18 cellular contexts compared by ENCODE assay signal in the genomic region with DNA sequence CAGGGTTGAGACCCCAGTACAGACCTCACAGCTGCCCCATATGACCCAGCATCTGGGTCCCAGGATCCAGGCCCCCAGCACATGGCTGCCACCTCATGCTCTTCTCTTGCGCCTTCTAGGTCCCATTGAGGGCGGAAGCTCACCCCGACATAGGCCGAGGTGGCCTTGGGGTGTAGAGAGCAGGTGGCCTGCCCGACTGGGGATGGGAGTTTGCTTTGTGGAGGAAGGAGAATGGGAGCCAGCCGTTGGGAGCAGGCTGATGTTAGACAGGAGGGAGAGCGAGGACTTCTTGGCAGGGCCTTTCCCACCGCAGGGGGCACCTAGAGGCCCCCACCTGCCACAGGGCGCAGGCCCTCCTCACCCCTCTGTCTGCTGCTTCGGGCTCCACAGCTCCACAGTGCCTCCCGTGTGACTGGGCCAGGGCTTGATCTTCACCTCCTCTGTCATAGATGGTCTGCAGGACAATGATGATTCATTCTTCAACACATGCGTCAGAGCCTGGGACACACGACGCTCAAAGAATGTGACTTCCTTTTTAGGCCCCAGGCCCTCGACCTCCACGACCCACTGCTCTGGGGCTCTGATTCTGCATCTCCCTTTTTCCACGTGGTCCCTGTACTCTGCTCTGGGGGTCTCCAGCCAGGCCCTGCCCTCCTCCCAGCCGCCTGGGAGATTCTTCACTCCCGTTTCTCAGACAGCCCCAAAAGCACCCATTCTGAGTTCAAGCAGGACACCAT.
DNase-seq lines count a peak whose midpoint lies in the region; ATAC-seq, FAIRE-seq and TF ChIP-seq lines count a peak whose summit lies in the region.
"Had no signal": no experiment of that assay in that cellular context is flagged by ENCODE, and none has a peak within 500 bp of the region (broad histone marks: within the 10 kb centered on the region; RNA-seq: fewer than 3 reads in every experiment).

No MANE protein-coding gene starts in this region.

- no peak overlapping the region for H2BK12ac ChIP-seq in H1 (ENCODE audit: low read depth, low read length)

- TF ChIP-seq CTCF in H1 (IDR thresholded peaks at IDR 0.05; ENCODE audit: control extremely low read depth in 1 of 3, insufficient read depth in 1 of 3, low read depth in 1 of 3, low read length in 3 of 3) (no peak), CD14-positive monocyte (IDR thresholded peaks at IDR 0.05) (no peak)

- peak overlapping the region; percentile 28 for H4K8ac ChIP-seq in H1 (ENCODE audit: extremely low read depth, insufficient read depth, low read length)

- no peaks in the 10 kb centered on the region for H3K4me1 Mint-ChIP-seq in CD14-positive monocyte

- H3K9me3 ChIP-seq in H1 (ENCODE audit: insufficient read depth in 2 of 2, low read depth in 1 of 2, low read length in 1 of 2): no peaks in the 10 kb centered on the region
- H3K9me3 ChIP-seq: heart left ventricle, neutrophil, testis had no signal

- H3K79me2 ChIP-seq in H1 (ENCODE audit: control insufficient read depth in 1 of 2, insufficient read depth in 2 of 2, low read length in 2 of 2): no peaks in the 10 kb centered on the region

- FAIRE-seq in H1 (lab: Jason Lieb, UNC): no peak
- FAIRE-seq: endothelial cell of umbilical vein had no signal

- H2AK5ac ChIP-seq in H1 (ENCODE audit: low read depth, low read length): no peak overlapping the region

- H4K5ac ChIP-seq in H1 (ENCODE audit: insufficient read length, low read depth, low read length): no peak overlapping the region

- DNase-seq in HK-2 (ENCODE audit: unreplicated experiment): peak; percentile 49
- peak; percentile 37 for DNase-seq in OCI-M1 (lab: John Stamatoyannopoulos, UW)
- DNase-seq in H1 (ENCODE audit: low read depth in 1 of 2, low spot score in 2 of 2): no peak
- peak; percentile 67 for DNase-seq in posterior vena cava (ENCODE audit: low spot score)
- no peak for DNase-seq in CD14-positive monocyte (ENCODE audit: low spot score)
- no peak for DNase-seq in inferior parietal cortex (ENCODE audit: extremely low spot score)
- DNase-seq: activated CD4-positive, alpha-beta T cell treated with anti-CD3 and anti-CD28 coated beads, Interleukin-2, amount 50 U/mL, for 48 hours; activated gamma-delta T cell treated with Interleukin-2 at 50 U/mL for 16 hours; Karpas-422; NCI-H2107; T-helper 2 cell; testis had no signal

- no peaks in the 10 kb centered on the region for H3K4me1 ChIP-seq in H1 (replicated peaks in 1 of 4; ENCODE audit: control insufficient read depth in 3 of 4, insufficient read depth in 4 of 4, low read length in 3 of 4)
- H3K4me1 ChIP-seq: heart left ventricle, testis had no signal

- H3K9ac ChIP-seq in H1 (replicated peaks in 1 of 4; ENCODE audit: extremely low read depth in 1 of 4, low read depth in 3 of 4, low read length in 3 of 4): no peak overlapping the region

- no peak overlapping the region for H2BK5ac ChIP-seq in H1 (ENCODE audit: low read depth, low read length)

- H2BK15ac ChIP-seq in H1 (ENCODE audit: low read length): no peak overlapping the region

- ATAC-seq in GM21423 (IDR thresholded peaks at IDR 0.05; ENCODE audit: unreplicated experiment): no peak
- ATAC-seq: heart left ventricle, left lobe of liver had no signal

- POLR2A ChIA-PET in H1 (lab: Charles Lee; ENCODE audit: partially characterized antibody): no interaction called here

- H3K27ac ChIP-seq in H1 (ENCODE audit: low read depth, low read length): no peak overlapping the region
- H3K27ac ChIP-seq: cardiac muscle cell, heart left ventricle, neutrophil, testis had no signal

- no peak for TF ChIP-seq RAD21 in H1 (IDR thresholded peaks at IDR 0.05 in 1 of 2, conservative IDR thresholded peaks at IDR 0.05 in 1 of 2; ENCODE audit: low read depth in 2 of 2, low read length in 2 of 2)

- 86% methylated on average over 19 of the region's 19 CpGs; no CpG with 5 or more reads in 1 of the 2 experiments for WGBS in H1 (ENCODE audit: extremely low coverage in 1 of 2, insufficient coverage in 1 of 2, insufficient read length in 1 of 2, insufficient replicate concordance in 2 of 2, low coverage in 1 of 2, low lambda C conversion rate in 2 of 2, missing lambda C conversion rate in 1 of 2), 2 experiments

- CTCF ChIA-PET in H1 (lab: Charles Lee; ENCODE audit: partially characterized antibody): interaction anchor here (0.6 kb wide), 1 partner anchor 577 kb away, joined by 3 read pairs; no protein-coding TSS in a partner anchor

- no peak overlapping the region for H3K4ac ChIP-seq in H1 (replicated peaks; ENCODE audit: insufficient read length, low read depth, low read length)

- no peak overlapping the region for H3K18ac ChIP-seq in H1 (ENCODE audit: extremely low read depth, low read length)

- peaks cover 7 to 18% (median 13%) of the 10 kb centered on the region in 7 donors for H3K9me3 Mint-ChIP-seq in CD14-positive monocyte

- intact Hi-C loops in posterior vena cava (cut with DNase I) (no loop called here), CD14-positive monocyte (cut with micrococcal nuclease) (no loop called here)

- H3K27me3 Mint-ChIP-seq in CD14-positive monocyte (ENCODE audit: low read depth in 3 of 3): peaks cover 12 to 21% (median 14%) of the 10 kb centered on the region in 3 donors

- no peak overlapping the region for H3K14ac ChIP-seq in H1 (ENCODE audit: insufficient read length)

- no peak overlapping the region for H3K4me3 Mint-ChIP-seq in CD14-positive monocyte

- H3K36me3 ChIP-seq in H1 (ENCODE audit: control insufficient read depth in 2 of 4, insufficient read depth in 4 of 4, low read length in 3 of 4): no peaks in the 10 kb centered on the region
- H3K36me3 ChIP-seq: cardiac muscle cell, heart left ventricle, neutrophil had no signal

- H4K20me1 ChIP-seq in H1 (replicated peaks in 1 of 2; ENCODE audit: control insufficient read depth in 1 of 2, insufficient read depth in 2 of 2, low read length in 2 of 2): no peaks in the 10 kb centered on the region

- H3K4me2 ChIP-seq in H1 (ENCODE audit: insufficient read depth in 1 of 2, low read depth in 2 of 2, low read length in 2 of 2): no peak overlapping the region

- TF ChIP-seq POLR2A in H1 (IDR thresholded peaks at IDR 0.05; ENCODE audit: control extremely low read depth in 1 of 2, low read depth in 2 of 2, low read length in 2 of 2): no peak

- TF ChIP-seq EP300 in H1 (IDR thresholded peaks at IDR 0.05; ENCODE audit: borderline replicate concordance in 1 of 2, low read depth in 2 of 2, low read length in 2 of 2): no peak

- no peaks in the 10 kb centered on the region for H3K27me3 ChIP-seq in H1 (replicated peaks in 1 of 4; ENCODE audit: control insufficient read depth in 3 of 4, extremely low read depth in 1 of 4, insufficient read depth in 3 of 4, low read length in 3 of 4)
- H3K27me3 ChIP-seq: cardiac muscle cell, heart left ventricle, testis had no signal

- no peak overlapping the region for H2AFZ ChIP-seq in H1 (ENCODE audit: low read length)

- no peak overlapping the region for H3K4me3 ChIP-seq in H1 (ENCODE audit: extremely low read depth in 1 of 4, insufficient read depth in 2 of 4, low read depth in 3 of 4, low read length in 4 of 4)
- H3K4me3 ChIP-seq: cardiac muscle cell, heart left ventricle, testis had no signal

- H3K56ac ChIP-seq in H1 (replicated peaks; ENCODE audit: insufficient read length, low read depth, low read length): no peak overlapping the region

- H3K36me3 Mint-ChIP-seq in CD14-positive monocyte: no peaks in the 10 kb centered on the region

- no peaks in the 10 kb centered on the region for H3K79me1 ChIP-seq in H1 (ENCODE audit: low read depth, low read length)

- no peak overlapping the region for H3K27ac Mint-ChIP-seq in CD14-positive monocyte

- H3K23me2 ChIP-seq in H1 (ENCODE audit: low read depth, low read length): peaks cover 1% of the 10 kb centered on the region; the same call in 1 of the 2 replicates

- H2BK20ac ChIP-seq in H1 (ENCODE audit: low read length): no peak overlapping the region

- H4K91ac ChIP-seq in H1 (replicated peaks; ENCODE audit: insufficient read length, low read length): no peak overlapping the region

- no peak overlapping the region for H3K23ac ChIP-seq in H1 (ENCODE audit: insufficient read length)

- no peak overlapping the region for H2BK120ac ChIP-seq in H1 (replicated peaks; ENCODE audit: low read depth, low read length)

TF ChIP-seq in H1, 55 proteins besides CTCF, POLR2A, EP300 and RAD21 (continues in another document):
- TF ChIP-seq GABPA (IDR thresholded peaks at IDR 0.05; ENCODE audit: borderline replicate concordance, insufficient read depth, low read length) (no peak), BRCA1 (IDR thresholded peaks at IDR 0.05; ENCODE audit: low read depth, low read length) (no peak), BACH1 (IDR thresholded peaks at IDR 0.05; ENCODE audit: low read length) (no peak), ZNF274 (IDR thresholded peaks at IDR 0.05; ENCODE audit: borderline replicate concordance, extremely low read depth, low read length) (no peak), ASH2L (IDR thresholded peaks at IDR 0.05; ENCODE audit: low read length) (no peak), USF2 (IDR thresholded peaks at IDR 0.05; ENCODE audit: low read length) (no peak), KDM1A (IDR thresholded peaks at IDR 0.05; ENCODE audit: borderline replicate concordance, low read length) (no peak), MAFK (IDR thresholded peaks at IDR 0.05; ENCODE audit: low read depth, low read length) (no peak), SAP30 (IDR thresholded peaks at IDR 0.05; ENCODE audit: insufficient read depth, insufficient replicate concordance, low read length) (no peak), CTBP2 (IDR thresholded peaks at IDR 0.05; ENCODE audit: borderline replicate concordance, insufficient read depth, insufficient read length, low read length) (no peak)
- TF ChIP-seq, protein P1, sequence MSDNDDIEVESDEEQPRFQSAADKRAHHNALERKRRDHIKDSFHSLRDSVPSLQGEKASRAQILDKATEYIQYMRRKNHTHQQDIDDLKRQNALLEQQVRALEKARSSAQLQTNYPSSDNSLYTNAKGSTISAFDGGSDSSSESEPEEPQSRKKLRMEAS (IDR thresholded peaks at IDR 0.05): no peak

Comparison
In these comparisons a context has a peak if more than half of its experiments do, and no peak if none do; other contexts are left out.
1. DNase-seq: peak in HK-2 (single experiment), OCI-M1 (single experiment) and posterior vena cava (single experiment); none in H1 (0 of 2), CD14-positive monocyte (single experiment) and inferior parietal cortex (single experiment).